Comparison of ENCODE assay signal across 1 cellular context in the genomic region with DNA sequence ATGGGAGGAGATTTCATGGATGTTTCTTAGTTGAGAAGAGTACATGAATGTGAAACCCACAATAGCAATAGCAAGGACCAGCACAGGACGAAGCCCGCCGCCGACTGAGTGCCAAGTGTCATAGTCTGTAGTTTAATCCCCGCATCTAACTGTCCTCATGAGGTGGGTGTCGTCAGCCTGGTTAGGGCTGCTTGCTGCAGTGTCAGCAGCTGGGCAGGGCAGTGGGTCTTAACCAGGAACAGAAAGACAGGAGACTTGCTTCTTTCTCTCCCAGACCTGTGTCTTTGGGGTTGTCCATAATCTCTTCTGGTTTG.
TF ChIP-seq lines count a peak whose summit lies in the region.

No MANE protein-coding gene starts in this region.

TF ChIP-seq in IMR-90, 13 proteins besides CTCF, POLR2A, EP300 and RAD21:
- TF ChIP-seq, protein P1, sequence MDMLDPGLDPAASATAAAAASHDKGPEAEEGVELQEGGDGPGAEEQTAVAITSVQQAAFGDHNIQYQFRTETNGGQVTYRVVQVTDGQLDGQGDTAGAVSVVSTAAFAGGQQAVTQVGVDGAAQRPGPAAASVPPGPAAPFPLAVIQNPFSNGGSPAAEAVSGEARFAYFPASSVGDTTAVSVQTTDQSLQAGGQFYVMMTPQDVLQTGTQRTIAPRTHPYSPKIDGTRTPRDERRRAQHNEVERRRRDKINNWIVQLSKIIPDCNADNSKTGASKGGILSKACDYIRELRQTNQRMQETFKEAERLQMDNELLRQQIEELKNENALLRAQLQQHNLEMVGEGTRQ (IDR thresholded peaks at IDR 0.05; ENCODE audit: low read depth, low read length): no peak
- TF ChIP-seq MAFK (IDR thresholded peaks at IDR 0.05; ENCODE audit: low read depth, low read length): no peak
- TF ChIP-seq MAZ (IDR thresholded peaks at IDR 0.05; ENCODE audit: borderline replicate concordance, low read depth, low read length): no peak
- TF ChIP-seq CEBPB (IDR thresholded peaks at IDR 0.05; ENCODE audit: low read depth, low read length): no peak
- no peak for TF ChIP-seq NFE2L2 (IDR thresholded peaks at IDR 0.05; ENCODE audit: low read depth, low read length)
